16 cellular contexts compared by ENCODE assay signal in genomic region chr18:59910967-59911366, GRCh38. TPM values are rescaled to one million over a fixed set of nuclear protein-coding genes. Genes with fewer than 3 reads are reported as not detected.
DNase-seq lines count a peak whose midpoint lies in the region; ATAC-seq and TF ChIP-seq lines count a peak whose summit lies in the region.
"Had no signal": no experiment of that assay in that cellular context is flagged by ENCODE, and none has a peak within 500 bp of the region (broad histone marks: within the 10 kb centered on the region; RNA-seq: fewer than 3 reads in every experiment).

No MANE protein-coding gene starts in this region.

- no peaks in the 10 kb centered on the region for H3K27me3 ChIP-seq in MG63
- H3K27me3 ChIP-seq: Peyer's patch had no signal

- ATAC-seq in HG03439 (IDR thresholded peaks at IDR 0.05; ENCODE audit: unreplicated experiment): no peak
- ATAC-seq in GM19023 (IDR thresholded peaks at IDR 0.05; ENCODE audit: unreplicated experiment): no peak
- no peak for ATAC-seq in HG02759 (IDR thresholded peaks at IDR 0.05; ENCODE audit: unreplicated experiment)
- ATAC-seq: activated CD4-positive, alpha-beta T cell treated with anti-CD3 and anti-CD28 coated beads for 36 hours had no signal

- no peaks in the 10 kb centered on the region for H3K36me3 ChIP-seq in MG63
- H3K36me3 ChIP-seq: left ventricle myocardium inferior, Peyer's patch had no signal

- DNase-seq in Daoy (ENCODE audit: low read depth) (peak; percentile 19), MG63 (peak; percentile 41), cardiac fibroblast (ENCODE audit: low read depth in 2 of 2) (peak; percentile 59 to 62), myocyte (ENCODE audit: low read depth) (peak; percentile 22)
- DNase-seq in central memory CD4-positive, alpha-beta T cell: no peak
- DNase-seq: activated CD4-positive, alpha-beta T cell treated with anti-CD3 and anti-CD28 coated beads for 36 hours; activated effector memory CD4-positive, alpha-beta T cell treated with Interleukin-2 at 50 U/mL for 16 hours; COR-L47; H7; left ventricle myocardium inferior; NCI-H1436; NCI-H2227 treated with DMSO at 0.1 percent for 48 hours; Peyer's patch had no signal

- no peak for TF ChIP-seq CTCF in cardiac fibroblast (IDR thresholded peaks at IDR 0.05; ENCODE audit: low read depth, low read length)

- no peak overlapping the region for H3K4me3 ChIP-seq in MG63
- no peak overlapping the region for H3K4me3 ChIP-seq in cardiac fibroblast (replicated peaks in 1 of 2; ENCODE audit: low read depth in 2 of 2, low read length in 2 of 2)
- H3K4me3 ChIP-seq: left ventricle myocardium inferior, Peyer's patch had no signal

- H3K9me3 ChIP-seq in MG63: peaks cover 3% of the 10 kb centered on the region; the same call in 1 of the 2 replicates
- H3K9me3 ChIP-seq: Peyer's patch had no signal

RNA-seq across cellular contexts. Expression of gene PMAIP1, which starts 11.2 kb away (rescaled TPM):
- 47.8 and 57.9 TPM in 2 replicates for total RNA-seq in Daoy (2014; rRNA removed; shearing (Covaris generic))
- 14.1 and 17.6 TPM in 2 replicates for total RNA-seq in MG63 (2014; rRNA removed; shearing (Covaris generic); ENCODE audit: low replicate concordance)
- 62.5 and 75.1 TPM in 2 replicates for total RNA-seq in myocyte
- polyA plus RNA-seq in myocyte (2012): 10.3 TPM
